ENCODE assay signal across 28 cellular contexts in genomic region chr10:101614957-101615759, GRCh38. TPM values are rescaled to one million over a fixed set of nuclear protein-coding genes. Genes with fewer than 3 reads are reported as not detected.
DNase-seq lines count a peak whose midpoint lies in the region; TF ChIP-seq lines count a peak whose summit lies in the region.
"Had no signal": no experiment of that assay in that cellular context is flagged by ENCODE, and none has a peak within 500 bp of the region (broad histone marks: within the 10 kb centered on the region; RNA-seq: fewer than 3 reads in every experiment).

No MANE protein-coding gene starts in this region.

- H3K4me3 ChIP-seq in H7 (ENCODE audit: insufficient read depth, low read depth, low read length) (no peak overlapping the region), HUES64 (ENCODE audit: low read length) (no peak overlapping the region), choroid plexus epithelial cell (ENCODE audit: low read depth, low read length) (no peak overlapping the region), stomach (no peak overlapping the region)
- H3K4me3 ChIP-seq: dorsolateral prefrontal cortex, gastroesophageal sphincter, GM23248, ovary, SJCRH30, transverse colon had no signal

- intact Hi-C loops in CD14-positive monocyte (cut with micrococcal nuclease) (no loop called here), stomach (cut with DNase I; ENCODE audit: low total_unique reads) (no loop called here)

- H3K36me3 Mint-ChIP-seq in CD14-positive monocyte: peaks cover 44 to 63% of the 10 kb centered on the region in 2 donors

- H3K36me3 ChIP-seq in H7 (replicated peaks; ENCODE audit: control insufficient read depth, insufficient read depth, low read length) (peaks cover 8% of the 10 kb centered on the region), HUES64 (ENCODE audit: insufficient read depth, low read length) (peaks cover 14% of the 10 kb centered on the region; the same call in 1 of the 2 replicates), stomach (peaks cover 26 to 83% (median 79%) of the 10 kb centered on the region in 4 donors)

- TF ChIP-seq POLR2A in stomach (IDR thresholded peaks at IDR 0.05): no peak

- peak overlapping the region in 1 of 7 donors; percentile 55 for H3K27ac Mint-ChIP-seq in CD14-positive monocyte
- H3K27ac Mint-ChIP-seq: activated B cell treated with CpG ODN at 0.5 μM for 24 hours; activated naive CD4-positive, alpha-beta T cell treated with anti-CD3 and anti-CD28 coated beads, Interleukin-2, amount 50 U/mL, for 24 hours had no signal

- peaks cover 40% of the 10 kb centered on the region for H3K4me1 Mint-ChIP-seq in CD14-positive monocyte
- H3K4me1 Mint-ChIP-seq: activated T-helper 17 cell treated with anti-CD3 and anti-CD28 coated beads, Interleukin-2, amount 50 U/mL, for 72 hours had no signal

- TF ChIP-seq EP300 in stomach (IDR thresholded peaks at IDR 0.05): no peak

- peaks cover 0 to 3% (median 1%) of the 10 kb centered on the region in 3 donors for H3K27me3 Mint-ChIP-seq in CD14-positive monocyte (ENCODE audit: low read depth in 3 of 3)
- H3K27me3 Mint-ChIP-seq: activated B cell treated with CpG ODN at 0.5 μM for 24 hours; activated naive CD4-positive, alpha-beta T cell treated with anti-CD3 and anti-CD28 coated beads, Interleukin-2, amount 50 U/mL, for 24 hours; activated T-helper 17 cell treated with anti-CD3 and anti-CD28 coated beads, Interleukin-2, amount 50 U/mL, for 72 hours; naive thymus-derived CD8-positive, alpha-beta T cell had no signal

- H3K27ac ChIP-seq in HUES64 (ENCODE audit: low read depth, low read length) (peak overlapping the region; percentile 59; the same call in 1 of the 2 replicates), stomach (no peak overlapping the region)
- H3K27ac ChIP-seq: gastroesophageal sphincter, GM23248, ovary, SJCRH30, transverse colon had no signal

- TF ChIP-seq CTCF in choroid plexus epithelial cell (conservative IDR thresholded peaks at IDR 0.05; ENCODE audit: low read depth, low read length) (no peak), CD14-positive monocyte (IDR thresholded peaks at IDR 0.05) (no peak), stomach (IDR thresholded peaks at IDR 0.05) (no peak)

- H3K27me3 ChIP-seq in H7 (ENCODE audit: control insufficient read depth, insufficient read depth, low read length) (no peaks in the 10 kb centered on the region), HUES64 (ENCODE audit: insufficient read depth, low read length) (no peaks in the 10 kb centered on the region), stomach (no peaks in the 10 kb centered on the region)
- H3K27me3 ChIP-seq: dorsolateral prefrontal cortex, gastroesophageal sphincter, ovary, SJCRH30, transverse colon had no signal

- no peak overlapping the region for H3K9ac ChIP-seq in HUES64 (ENCODE audit: low read depth, low read length)
- H3K9ac ChIP-seq: GM23248 had no signal

- H3K9me3 ChIP-seq in HUES64 (ENCODE audit: insufficient read depth, low read depth, low read length) (no peaks in the 10 kb centered on the region), stomach (no peaks in the 10 kb centered on the region)
- H3K9me3 ChIP-seq: Caco-2, gastroesophageal sphincter, ovary, SJCRH30, transverse colon had no signal

- 60% methylated on average over 10 of the region's 11 CpGs for WGBS in HUES64
- WGBS in stomach, 5 donors: 68 to 83% (median 77%) methylated on average over 11 of the region's 11 CpGs

- no peaks in the 10 kb centered on the region for H3K9me3 Mint-ChIP-seq in CD14-positive monocyte
- H3K9me3 Mint-ChIP-seq: activated B cell treated with CpG ODN at 0.5 μM for 24 hours; activated naive CD4-positive, alpha-beta T cell treated with anti-CD3 and anti-CD28 coated beads, Interleukin-2, amount 50 U/mL, for 24 hours; activated T-helper 17 cell treated with anti-CD3 and anti-CD28 coated beads, Interleukin-2, amount 50 U/mL, for 72 hours; naive thymus-derived CD8-positive, alpha-beta T cell had no signal

- no peak overlapping the region for H3K4me3 Mint-ChIP-seq in CD14-positive monocyte
- H3K4me3 Mint-ChIP-seq: activated B cell treated with CpG ODN at 0.5 μM for 24 hours; activated naive CD4-positive, alpha-beta T cell treated with anti-CD3 and anti-CD28 coated beads, Interleukin-2, amount 50 U/mL, for 24 hours; activated T-helper 17 cell treated with anti-CD3 and anti-CD28 coated beads, Interleukin-2, amount 50 U/mL, for 72 hours; naive thymus-derived CD8-positive, alpha-beta T cell had no signal

- H3K4me1 ChIP-seq in HUES64 (ENCODE audit: insufficient read depth, low read length): peaks cover 19% of the 10 kb centered on the region
- H3K4me1 ChIP-seq in stomach: no peaks in the 10 kb centered on the region
- H3K4me1 ChIP-seq: Caco-2, gastroesophageal sphincter, transverse colon had no signal

- DNase-seq in H7 (peak; percentile 75), choroid plexus epithelial cell (ENCODE audit: low read depth) (peak; percentile 11), mesenteric fat pad (ENCODE audit: low spot score) (peak; percentile 59), CD14-positive monocyte (ENCODE audit: low spot score) (no peak), stomach (no peak)
- no peak for DNase-seq in activated CD4-positive, alpha-beta T cell treated with anti-CD3 and anti-CD28 coated beads for 4 hours
- DNase-seq: activated B cell treated with CpG ODN at 0.5 μM for 24 hours; aorta; C1 segment of cervical spinal cord; Caco-2; DND-41; dorsolateral prefrontal cortex; GM23248; hippocampal formation; KBM-7; naive thymus-derived CD8-positive, alpha-beta T cell; NCI-H1105 treated with DMSO at 0.1 percent for 48 hours; NCI-H1930; ovary; SJCRH30; small intestine; stimulated activated CD4-positive, alpha-beta T cell treated with anti-CD3 and anti-CD28 coated beads, Interleukin-2, amount 100 ng/mL, for 24 hours; T1000; transverse colon had no signal

RNA-seq across cellular contexts. Expression of gene DPCD, which starts 27.0 kb away (rescaled TPM):
- total RNA-seq in H7 (2014; rRNA removed; shearing (Covaris generic)): 33.4 and 48.7 TPM in 2 replicates
- 25.2 TPM for polyA plus RNA-seq in HUES64 (2013, experiment 1 of 2)
- polyA plus RNA-seq in HUES64 (2013, experiment 2 of 2): 26.9 TPM
- total RNA-seq in mesenteric fat pad (5.2 TPM), stomach (10 to 100 TPM in 4 of 5 donors, 1 to 10 TPM in 1; 6.7 to 86.6 (median 18.7) TPM)
- polyA plus RNA-seq in CD14-positive monocyte (10 to 100 TPM in 1 of 2 donors, 1 to 10 TPM in 1; 9.0 to 17.0 TPM), stomach (10 to 100 TPM; 16.7 to 27.3 (median 23.6) TPM)

RNA-seq across cellular contexts. Expression of gene POLL, which starts 27.1 kb away (rescaled TPM):
- 24.9 and 25.0 TPM in 2 replicates for total RNA-seq in H7 (2014; rRNA removed; shearing (Covaris generic))
- 17.2 TPM for polyA plus RNA-seq in HUES64 (2013, experiment 1 of 2)
- 18.5 TPM for polyA plus RNA-seq in HUES64 (2013, experiment 2 of 2)
- 15.5 TPM for total RNA-seq in mesenteric fat pad
- 10 to 100 TPM in 1 of 2 donors, 1 to 10 TPM in 1; 9.9 to 10.6 TPM for polyA plus RNA-seq in CD14-positive monocyte
- total RNA-seq in stomach: 100 to 1,000 TPM in 2 of 5 donors, 10 to 100 TPM in 3; 12.9 to 122 (median 62.9) TPM
- 10 to 100 TPM; 21.4 to 38.9 (median 29.5) TPM for polyA plus RNA-seq in stomach

Comparison
In these comparisons a context has a peak if more than half of its experiments do, and no peak if none do; other contexts are left out.
1. DNase-seq: peak in H7 (single experiment), choroid plexus epithelial cell (single experiment) and mesenteric fat pad (single experiment); none in CD14-positive monocyte (single experiment), activated CD4-positive, alpha-beta T cell treated with anti-CD3 and anti-CD28 coated beads for 4 hours (0 of 2) and stomach (single experiment).